11 cellular contexts compared by ENCODE assay signal in the genomic region with DNA sequence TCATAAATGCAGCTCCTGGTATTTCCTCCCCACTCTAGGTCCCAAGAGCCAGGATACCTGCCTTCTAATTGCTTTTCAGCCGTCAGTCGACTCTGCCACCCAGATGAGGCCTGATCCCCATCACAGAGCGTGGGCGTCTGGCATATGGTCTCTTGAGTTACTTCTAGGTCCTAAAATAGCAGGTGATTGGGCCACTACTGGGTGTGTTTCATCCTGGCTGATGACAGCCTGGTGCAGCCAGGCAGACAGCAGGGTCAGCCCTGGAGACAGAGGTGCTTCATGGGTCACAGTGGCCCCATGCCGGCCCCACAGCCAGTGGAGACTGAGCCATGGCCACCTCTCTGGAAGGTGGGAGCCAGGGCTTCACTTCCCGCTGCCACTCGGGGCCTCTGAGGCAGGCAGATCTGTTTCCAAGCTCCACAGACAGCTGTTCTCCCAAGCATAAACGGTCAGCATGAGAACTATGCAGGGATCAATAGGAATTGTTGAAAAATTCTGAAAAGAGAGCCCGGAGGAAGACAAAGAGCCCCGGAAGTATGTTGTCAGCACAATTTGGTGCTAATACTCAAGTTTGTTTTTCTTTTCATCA.
DNase-seq lines count a peak whose midpoint lies in the region; ATAC-seq and TF ChIP-seq lines count a peak whose summit lies in the region.
"Had no signal": no experiment of that assay in that cellular context is flagged by ENCODE, and none has a peak within 500 bp of the region (broad histone marks: within the 10 kb centered on the region; RNA-seq: fewer than 3 reads in every experiment).

No MANE protein-coding gene starts in this region.

- H3K4me1 ChIP-seq in osteoblast (ENCODE audit: insufficient read depth, low read length), result peaks cover 47% of the 10 kb centered on the region

- no peak for TF ChIP-seq CTCF in foreskin fibroblast (IDR thresholded peaks at IDR 0.05; ENCODE audit: low read depth, low read length)
- TF ChIP-seq CTCF in osteoblast (IDR thresholded peaks at IDR 0.05; ENCODE audit: extremely low read depth, low read depth, low read length), result no peak

- no peak overlapping the region for H3K4me2 ChIP-seq in osteoblast (ENCODE audit: insufficient read depth, low read length)

- DNase-seq in activated CD8-positive, alpha-beta memory T cell treated with anti-CD3 and anti-CD28 coated beads, Interleukin-2, amount 50 U/mL, for 48 hours, result peak; percentile 49
- no peak for DNase-seq in activated CD8-positive, alpha-beta memory T cell treated with anti-CD3 and anti-CD28 coated beads, Interleukin-2, amount 50 U/mL, for 4 hours
- DNase-seq in foreskin fibroblast, result peak; percentile 47 to 55
- DNase-seq in osteoblast (ENCODE audit: insufficient read length, low spot score, missing footprints), result no peak
- no peak for DNase-seq in EL
- no peak for DNase-seq in left colon
- no peak for DNase-seq in NCI-H2029 treated with DMSO at 0.1 percent for 48 hours (lab: John Stamatoyannopoulos, UW)
- DNase-seq: activated naive CD4-positive, alpha-beta T cell treated with anti-CD3 and anti-CD28 coated beads for 36 hours; NCI-H1048 had no signal

- H2AFZ ChIP-seq in osteoblast (ENCODE audit: low read length), result no peak overlapping the region

- intact Hi-C loops in left colon (cut with DNase I, micrococcal nuclease), result no loop called here

- no peak overlapping the region for H3K4me3 ChIP-seq in foreskin fibroblast (ENCODE audit: low read depth in 1 of 2, low read length in 2 of 2)
- no peak overlapping the region for H3K4me3 ChIP-seq in osteoblast (ENCODE audit: insufficient read depth, low read length)

- H3K27ac ChIP-seq in osteoblast (ENCODE audit: low read depth, low read length), result peak overlapping the region; percentile 29

- no peaks in the 10 kb centered on the region for H4K20me1 ChIP-seq in osteoblast (ENCODE audit: insufficient read depth, low read length)

- ATAC-seq in GM19455 (IDR thresholded peaks at IDR 0.05; ENCODE audit: unreplicated experiment) (no peak), left colon (no peak)
- ATAC-seq: Panc1 had no signal

- H3K36me3 ChIP-seq in osteoblast (ENCODE audit: insufficient read depth, low read length), result no peaks in the 10 kb centered on the region

- H3K9me3 ChIP-seq in osteoblast (ENCODE audit: low read depth, low read length), result no peaks in the 10 kb centered on the region

- no peaks in the 10 kb centered on the region for H3K79me2 ChIP-seq in osteoblast (ENCODE audit: insufficient read depth, low read length)

- H3K27me3 ChIP-seq in osteoblast (ENCODE audit: insufficient read depth, low read length), result no peaks in the 10 kb centered on the region

Comparison
In these comparisons a context has a peak if more than half of its experiments do, and no peak if none do; other contexts are left out.
1. DNase-seq: peak in activated CD8-positive, alpha-beta memory T cell treated with anti-CD3 and anti-CD28 coated beads, Interleukin-2, amount 50 U/mL, for 48 hours (single experiment) and foreskin fibroblast (2 of 2); none in activated CD8-positive, alpha-beta memory T cell treated with anti-CD3 and anti-CD28 coated beads, Interleukin-2, amount 50 U/mL, for 4 hours (single experiment), osteoblast (single experiment), EL (single experiment), left colon (0 of 2) and NCI-H2029 treated with DMSO at 0.1 percent for 48 hours (single experiment).